Comparison of ENCODE assay signal across 18 cellular contexts in the genomic region with DNA sequence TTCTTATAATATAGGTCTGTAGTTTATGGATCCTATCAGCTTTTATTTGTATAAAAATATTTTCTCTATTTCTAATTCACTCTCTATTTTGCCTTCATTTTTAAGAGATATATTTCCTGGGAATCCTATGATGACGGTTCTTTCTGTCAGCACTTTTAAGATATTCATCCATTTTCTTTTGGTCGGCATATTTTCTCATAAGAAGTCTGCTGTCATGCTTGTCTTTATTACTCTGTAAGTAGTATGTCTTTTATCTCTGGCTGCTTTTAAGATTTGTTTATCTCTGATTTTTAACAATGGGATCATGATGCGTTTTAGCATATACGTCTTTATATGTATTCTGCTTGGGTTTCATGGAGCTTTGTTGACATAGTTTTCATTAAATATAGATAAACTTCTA.
DNase-seq lines count a peak whose midpoint lies in the region; ATAC-seq, FAIRE-seq and TF ChIP-seq lines count a peak whose summit lies in the region.
"Had no signal": no experiment of that assay in that cellular context is flagged by ENCODE, and none has a peak within 500 bp of the region (broad histone marks: within the 10 kb centered on the region; RNA-seq: fewer than 3 reads in every experiment).

No MANE protein-coding gene starts in this region.

- POLR2A ChIA-PET in H1 (lab: Charles Lee; ENCODE audit: partially characterized antibody), result no interaction called here

- H3K56ac ChIP-seq in H1 (replicated peaks; ENCODE audit: insufficient read length, low read depth, low read length), result no peak overlapping the region

- H3K27ac ChIP-seq in H1 (ENCODE audit: low read depth, low read length), result no peak overlapping the region
- H3K27ac ChIP-seq: 22Rv1, HL-60 had no signal

- H3K9me3 ChIP-seq in H1 (ENCODE audit: insufficient read depth in 2 of 2, low read depth in 1 of 2, low read length in 1 of 2), result peaks cover 9 to 12% of the 10 kb centered on the region in 2 experiments; a peak in 2 of 4 replicates

- peaks cover 0 to 3% (median 0%) of the 10 kb centered on the region in 4 experiments; a peak in 1 of 8 replicates for H3K36me3 ChIP-seq in H1 (ENCODE audit: control insufficient read depth in 2 of 4, insufficient read depth in 4 of 4, low read length in 3 of 4)

- no peak overlapping the region for H3K18ac ChIP-seq in H1 (ENCODE audit: extremely low read depth, low read length)

- TF ChIP-seq RAD21 in H1 (IDR thresholded peaks at IDR 0.05 in 1 of 2, conservative IDR thresholded peaks at IDR 0.05 in 1 of 2; ENCODE audit: low read depth in 2 of 2, low read length in 2 of 2), result no peak

- H3K79me2 ChIP-seq in H1 (ENCODE audit: control insufficient read depth in 1 of 2, insufficient read depth in 2 of 2, low read length in 2 of 2), result no peaks in the 10 kb centered on the region

- H3K23me2 ChIP-seq in H1 (ENCODE audit: low read depth, low read length), result no peaks in the 10 kb centered on the region

- no peak for ATAC-seq in HG02938 (IDR thresholded peaks at IDR 0.05; ENCODE audit: unreplicated experiment)
- ATAC-seq: GM12878, PC-3 had no signal

- H2AFZ ChIP-seq in H1 (ENCODE audit: low read length), result no peak overlapping the region

- no peak overlapping the region for H3K4me2 ChIP-seq in H1 (ENCODE audit: insufficient read depth in 1 of 2, low read depth in 2 of 2, low read length in 2 of 2)

- H4K91ac ChIP-seq in H1 (replicated peaks; ENCODE audit: insufficient read length, low read length), result no peak overlapping the region

- no peak overlapping the region for H3K23ac ChIP-seq in H1 (ENCODE audit: insufficient read length)

- no peak overlapping the region for H4K5ac ChIP-seq in H1 (ENCODE audit: insufficient read length, low read depth, low read length)

- H3K4me1 ChIP-seq in H1 (replicated peaks in 1 of 4; ENCODE audit: control insufficient read depth in 3 of 4, insufficient read depth in 4 of 4, low read length in 3 of 4), result peaks cover 0 to 4% (median 0%) of the 10 kb centered on the region in 4 experiments; a peak in 1 of 7 replicates

- no peaks in the 10 kb centered on the region for H4K20me1 ChIP-seq in H1 (replicated peaks in 1 of 2; ENCODE audit: control insufficient read depth in 1 of 2, insufficient read depth in 2 of 2, low read length in 2 of 2)

- H3K79me1 ChIP-seq in H1 (ENCODE audit: low read depth, low read length), result no peaks in the 10 kb centered on the region

- no peak overlapping the region for H2BK120ac ChIP-seq in H1 (replicated peaks; ENCODE audit: low read depth, low read length)

- no peak overlapping the region for H3K4me3 ChIP-seq in H1 (ENCODE audit: extremely low read depth in 1 of 4, insufficient read depth in 2 of 4, low read depth in 3 of 4, low read length in 4 of 4)
- H3K4me3 ChIP-seq: GM12878 had no signal

- no peak overlapping the region for H2BK5ac ChIP-seq in H1 (ENCODE audit: low read depth, low read length)

- FAIRE-seq in H1 (lab: Jason Lieb, UNC), result no peak
- FAIRE-seq: GM12878, GM18507 had no signal

- no peak overlapping the region for H4K8ac ChIP-seq in H1 (ENCODE audit: extremely low read depth, insufficient read depth, low read length)

- no peak for TF ChIP-seq CTCF in H1 (IDR thresholded peaks at IDR 0.05; ENCODE audit: control extremely low read depth in 1 of 3, insufficient read depth in 1 of 3, low read depth in 1 of 3, low read length in 3 of 3)

- no peak overlapping the region for H3K14ac ChIP-seq in H1 (ENCODE audit: insufficient read length)

- no peak overlapping the region for H2BK12ac ChIP-seq in H1 (ENCODE audit: low read depth, low read length)

- H3K4ac ChIP-seq in H1 (replicated peaks; ENCODE audit: insufficient read length, low read depth, low read length), result no peak overlapping the region

- H3K9ac ChIP-seq in H1 (replicated peaks in 1 of 4; ENCODE audit: extremely low read depth in 1 of 4, low read depth in 3 of 4, low read length in 3 of 4), result no peak overlapping the region

- WGBS in H1 (ENCODE audit: extremely low coverage in 1 of 2, insufficient coverage in 1 of 2, insufficient read length in 1 of 2, insufficient replicate concordance in 2 of 2, low coverage in 1 of 2, low lambda C conversion rate in 2 of 2, missing lambda C conversion rate in 1 of 2), 2 experiments, result 94% methylated on average over 4 of the region's 4 CpGs; no CpG with 5 or more reads in 1 of the 2 experiments

- H3K27me3 ChIP-seq in H1 (replicated peaks in 1 of 4; ENCODE audit: control insufficient read depth in 3 of 4, extremely low read depth in 1 of 4, insufficient read depth in 3 of 4, low read length in 3 of 4), result no peaks in the 10 kb centered on the region

- TF ChIP-seq EP300 in H1 (IDR thresholded peaks at IDR 0.05; ENCODE audit: borderline replicate concordance in 1 of 2, low read depth in 2 of 2, low read length in 2 of 2), result no peak

- H2AK5ac ChIP-seq in H1 (ENCODE audit: low read depth, low read length), result no peak overlapping the region

- no peak for TF ChIP-seq POLR2A in H1 (IDR thresholded peaks at IDR 0.05; ENCODE audit: control extremely low read depth in 1 of 2, low read depth in 2 of 2, low read length in 2 of 2)

- CTCF ChIA-PET in H1 (lab: Charles Lee; ENCODE audit: partially characterized antibody), result interaction anchor here (0.6 kb wide), 1 partner anchor 251 kb away, joined by 3 read pairs; no protein-coding TSS in a partner anchor

- H2BK20ac ChIP-seq in H1 (ENCODE audit: low read length), result no peak overlapping the region

- DNase-seq in NCI-H1105 treated with DMSO at 0.1 percent for 48 hours (lab: John Stamatoyannopoulos, UW), result peak; percentile 33
- no peak for DNase-seq in NCI-H1105 (lab: John Stamatoyannopoulos, UW)
- peak; percentile 8 for DNase-seq in SW480 (ENCODE audit: low spot score)
- no peak for DNase-seq in H1 (ENCODE audit: low read depth in 1 of 2, low spot score in 2 of 2)
- DNase-seq in left kidney (ENCODE audit: low read depth, low spot score), result peak; percentile 12
- DNase-seq in NAMALWA (ENCODE audit: low spot score), result no peak
- no peak for DNase-seq in COLO668 (lab: John Stamatoyannopoulos, UW; ENCODE audit: unreplicated experiment)
- DNase-seq: C1 segment of cervical spinal cord, Karpas-422, NCI-H146, NCI-H2227 treated with DMSO at 0.1 percent for 48 hours, NCI-H526, PC-3 had no signal

- H2BK15ac ChIP-seq in H1 (ENCODE audit: low read length), result no peak overlapping the region

TF ChIP-seq in H1, 55 proteins besides CTCF, POLR2A, EP300 and RAD21:
- TF ChIP-seq MAFK (IDR thresholded peaks at IDR 0.05; ENCODE audit: low read depth, low read length) (peak; percentile 66), ZNF274 (IDR thresholded peaks at IDR 0.05; ENCODE audit: borderline replicate concordance, extremely low read depth, low read length) (no peak)
TF ChIP-seq in H1: peak in this region for 1.

Comparison
In these comparisons a context has a peak if more than half of its experiments do, and no peak if none do; other contexts are left out.
1. DNase-seq: peak in NCI-H1105 treated with DMSO at 0.1 percent for 48 hours (single experiment), SW480 (single experiment) and left kidney (single experiment); none in NCI-H1105 (single experiment), H1 (0 of 2), NAMALWA (single experiment) and COLO668 (single experiment).